ENCODE assay signal across 1 cellular context in genomic region chr10:126088144-126088543, GRCh38.
TF ChIP-seq lines count a peak whose summit lies in the region.

No MANE protein-coding gene starts in this region.

TF ChIP-seq in WTC11, 78 proteins besides CTCF, POLR2A, EP300 and RAD21 (continued from another document):
- TF ChIP-seq AFF4 (CRISPR knock-in tag; IDR thresholded peaks at IDR 0.05; ENCODE audit: borderline replicate concordance) (no peak), E2F4 (CRISPR knock-in tag; IDR thresholded peaks at IDR 0.05; ENCODE audit: borderline replicate concordance, low read depth) (no peak), IRF2 (CRISPR knock-in tag; IDR thresholded peaks at IDR 0.05; ENCODE audit: borderline replicate concordance, low read depth) (no peak), ATF3 (CRISPR knock-in tag; conservative IDR thresholded peaks at IDR 0.05) (no peak)
